ENCODE assay signal across 23 cellular contexts in genomic region chr11:7493670-7494069, GRCh38. TPM values are rescaled to one million over a fixed set of nuclear protein-coding genes. Genes with fewer than 3 reads are reported as not detected.
"Had no signal": no experiment of that assay in that cellular context is flagged by ENCODE, and none has a peak within 500 bp of the region (broad histone marks: within the 10 kb centered on the region; RNA-seq: fewer than 3 reads in every experiment).

No MANE protein-coding gene starts in this region.

- H3K9me3 ChIP-seq: SJSA1 had no signal

- H3K27ac ChIP-seq: HL-60, SJSA1, SK-N-MC had no signal

- FAIRE-seq: HTR-8/SVneo, RCC 7860 had no signal

- H3K36me3 ChIP-seq: SJSA1 had no signal

- H3K4me3 ChIP-seq: SJSA1, SK-N-MC had no signal

- DNase-seq: KBM-7, MV-4-11, NCI-H1048, NCI-H1105, NCI-H1417, NCI-H1436 treated with DMSO at 0.1 percent for 48 hours, NCI-H1694, NCI-H187 treated with DMSO at 0.1 percent for 48 hours, NCI-H2029 treated with DMSO at 0.1 percent for 48 hours, NCI-H226, NCI-H510A, NCI-H524 treated with DMSO at 0.1 percent for 48 hours, NCI-H774, Right ventricle myocardium superior, RPMI8226, SIG-M5 had no signal

- H3K27me3 ChIP-seq: SJSA1 had no signal

RNA-seq across cellular contexts. Expression of gene OLFML1, which starts 8.4 kb away (rescaled TPM):
- total RNA-seq: LHCN-M2, MCF 10A had no signal
